22 cellular contexts compared by ENCODE assay signal in genomic region chr11:116267146-116267545, GRCh38.
"Had no signal": no experiment of that assay in that cellular context is flagged by ENCODE, and none has a peak within 500 bp of the region (broad histone marks: within the 10 kb centered on the region; RNA-seq: fewer than 3 reads in every experiment).

No MANE protein-coding gene starts in this region.

- DNase-seq: IMR-90, Karpas-422, KG1, MG63, NCI-H1092, NCI-H1105 treated with DMSO at 0.1 percent for 48 hours, NCI-H1417 treated with DMSO at 0.1 percent for 48 hours, NCI-H146, NCI-H1694 treated with DMSO at 0.1 percent for 48 hours, NCI-H1930, NCI-H2081, NCI-H2107, NCI-H345, NCI-H446 treated with DMSO at 0.1 percent for 48 hours, NCI-H510A treated with DMSO at 0.1 percent for 48 hours, Right ventricle myocardium superior, RPMI8226, SIG-M5 had no signal

- H3K4me3 ChIP-seq: MG63, SJSA1, SK-N-MC had no signal

- H3K27ac ChIP-seq: SJSA1, SK-N-MC had no signal

- H3K27me3 ChIP-seq: MG63, SJSA1 had no signal

- H3K4me1 ChIP-seq: SJSA1 had no signal

- H3K36me3 ChIP-seq: MG63, SJSA1 had no signal

- ATAC-seq: HepG2 had no signal

- FAIRE-seq: HepG2, RCC 7860 had no signal

- H3K9me3 ChIP-seq: MG63, SJSA1 had no signal
